ENCODE assay signal across 17 cellular contexts in genomic region chr17:39095309-39095686, GRCh38. TPM values are rescaled to one million over a fixed set of nuclear protein-coding genes. Genes with fewer than 3 reads are reported as not detected.
A peak's percentile ranks its signal among the peaks of the same experiment; 100 is the strongest.
DNase-seq lines count a peak whose midpoint lies in the region; ATAC-seq and TF ChIP-seq lines count a peak whose summit lies in the region.
"Had no signal": no experiment of that assay in that cellular context is flagged by ENCODE, and none has a peak within 500 bp of the region (broad histone marks: within the 10 kb centered on the region; RNA-seq: fewer than 3 reads in every experiment).

No MANE protein-coding gene starts in this region.

- no peaks in the 10 kb centered on the region for H3K27me3 Mint-ChIP-seq in stimulated activated naive CD8-positive, alpha-beta T cell treated with anti-CD3 and anti-CD28 coated beads, Interleukin-15, Interleukin-2, amounts not matched to agents 100 ng/mL and 50 ng/mL, for 24 hours
- no peaks in the 10 kb centered on the region for H3K27me3 Mint-ChIP-seq in stimulated activated naive CD8-positive, alpha-beta T cell treated with anti-CD3 and anti-CD28 coated beads, Interleukin-15, amount 100 ng/mL, for 72 hours
- no peaks in the 10 kb centered on the region for H3K27me3 Mint-ChIP-seq in activated T-helper 17 cell treated with anti-CD3 and anti-CD28 coated beads, Interleukin-2, amount 50 U/mL, for 72 hours

- H3K9me3 Mint-ChIP-seq in stimulated activated naive CD8-positive, alpha-beta T cell treated with anti-CD3 and anti-CD28 coated beads, Interleukin-15, Interleukin-2, amounts not matched to agents 100 ng/mL and 50 ng/mL, for 24 hours: no peaks in the 10 kb centered on the region
- H3K9me3 Mint-ChIP-seq in stimulated activated naive CD8-positive, alpha-beta T cell treated with anti-CD3 and anti-CD28 coated beads, Interleukin-15, amount 100 ng/mL, for 72 hours: no peaks in the 10 kb centered on the region
- H3K9me3 Mint-ChIP-seq in activated T-helper 17 cell treated with anti-CD3 and anti-CD28 coated beads, Interleukin-2, amount 50 U/mL, for 72 hours: no peaks in the 10 kb centered on the region
- H3K9me3 Mint-ChIP-seq: IgD-negative memory B cell had no signal

- no TSS peak for BruUV-seq in OCI-LY7 (replicated peaks; lab: Mats Ljungman, UMichigan)

- no peak for TF ChIP-seq POLR2A in gastroesophageal sphincter (IDR thresholded peaks at IDR 0.05)

- H3K9me3 ChIP-seq in gastroesophageal sphincter (no peaks in the 10 kb centered on the region), HAP-1 (no peaks in the 10 kb centered on the region), OCI-LY7 (ENCODE audit: low read length) (no peaks in the 10 kb centered on the region)
- H3K9me3 ChIP-seq: mucosa of descending colon, right lobe of liver, SJSA1 had no signal

- no peaks in the 10 kb centered on the region for H4K20me1 ChIP-seq in OCI-LY7 (ENCODE audit: insufficient read depth, low read length)

- 28 to 29% methylated on average over 2 to 3 of the region's 5 CpGs for WGBS in gastroesophageal sphincter (ENCODE audit: low coverage in 1 of 2), 2 donors

- H3K4me3 Mint-ChIP-seq in stimulated activated naive CD8-positive, alpha-beta T cell treated with anti-CD3 and anti-CD28 coated beads, Interleukin-15, Interleukin-2, amounts not matched to agents 100 ng/mL and 50 ng/mL, for 24 hours: peak overlapping the region; percentile 28
- H3K4me3 Mint-ChIP-seq in stimulated activated naive CD8-positive, alpha-beta T cell treated with anti-CD3 and anti-CD28 coated beads, Interleukin-15, amount 100 ng/mL, for 72 hours: peak overlapping the region in 1 of 2 donors; percentile 33
- peak overlapping the region; percentile 59 for H3K4me3 Mint-ChIP-seq in activated T-helper 17 cell treated with anti-CD3 and anti-CD28 coated beads, Interleukin-2, amount 50 U/mL, for 72 hours

- intact Hi-C loops in OCI-LY7 (cut with micrococcal nuclease; ENCODE audit: unreplicated experiment): loop anchor here (10.0 kb wide), 1 partner anchor 60 kb away; the partner anchor contains the start of gene PLXDC1

- no peaks in the 10 kb centered on the region for H3K9me2 ChIP-seq in OCI-LY7 (ENCODE audit: insufficient read depth, low read length)

- POLR2A ChIA-PET in OCI-LY7 (lab: Charles Lee): no interaction called here

- in situ Hi-C loops in HAP-1 (cut with MboI; ENCODE audit: low sequenced_read_pairs): no loop called here

- H2AFZ ChIP-seq in OCI-LY7 (ENCODE audit: low read length): no peak overlapping the region

- H3K4me1 ChIP-seq in gastroesophageal sphincter (peaks cover 0 to 61% (median 13%) of the 10 kb centered on the region in 3 donors), HAP-1 (peaks cover 4% of the 10 kb centered on the region), OCI-LY7 (ENCODE audit: insufficient read depth, low read length, poor library complexity, severe bottlenecking) (peaks cover 61% of the 10 kb centered on the region)
- H3K4me1 ChIP-seq: right lobe of liver, SJSA1 had no signal

- CTCF ChIA-PET in OCI-LY7 (lab: Charles Lee; ENCODE audit: unreplicated experiment): no interaction called here

- H3K4me2 ChIP-seq in OCI-LY7 (ENCODE audit: low read length): no peak overlapping the region

- no peak overlapping the region for H3K4me3 ChIP-seq in gastroesophageal sphincter
- H3K4me3 ChIP-seq in HAP-1: no peak overlapping the region
- no peak overlapping the region for H3K4me3 ChIP-seq in OCI-LY7 (ENCODE audit: low read depth, low read length, poor library complexity, severe bottlenecking)
- H3K4me3 ChIP-seq: mucosa of descending colon, right lobe of liver, SJSA1 had no signal

- no peak for DNase-seq in stimulated activated naive CD8-positive, alpha-beta T cell treated with anti-CD3 and anti-CD28 coated beads, Interleukin-15, amount 100 ng/mL, for 72 hours
- no peak for DNase-seq in central memory CD4-positive, alpha-beta T cell
- DNase-seq in HAP-1 (ENCODE audit: low spot score in 2 of 2) (no peak), OCI-LY7 (ENCODE audit: low spot score) (no peak)
- DNase-seq: activated CD4-positive, alpha-beta T cell treated with anti-CD3 and anti-CD28 coated beads for 1 hour; NCI-H2081; NCI-H510A; right lobe of liver; stimulated activated CD4-positive, alpha-beta T cell treated with anti-CD3 and anti-CD28 coated beads, Interleukin-1b, Interleukin-23, amount 100 ng/mL, for 48 hours had no signal

- no peak overlapping the region for H3K27ac Mint-ChIP-seq in stimulated activated naive CD8-positive, alpha-beta T cell treated with anti-CD3 and anti-CD28 coated beads, Interleukin-15, Interleukin-2, amounts not matched to agents 100 ng/mL and 50 ng/mL, for 24 hours
- H3K27ac Mint-ChIP-seq in stimulated activated naive CD8-positive, alpha-beta T cell treated with anti-CD3 and anti-CD28 coated beads, Interleukin-15, amount 100 ng/mL, for 72 hours: no peak overlapping the region
- peak overlapping the region; percentile 85 for H3K27ac Mint-ChIP-seq in activated T-helper 17 cell treated with anti-CD3 and anti-CD28 coated beads, Interleukin-2, amount 50 U/mL, for 72 hours

- peaks cover 78% of the 10 kb centered on the region for H3K4me1 Mint-ChIP-seq in stimulated activated naive CD8-positive, alpha-beta T cell treated with anti-CD3 and anti-CD28 coated beads, Interleukin-15, Interleukin-2, amounts not matched to agents 100 ng/mL and 50 ng/mL, for 24 hours (ENCODE audit: low read depth)
- H3K4me1 Mint-ChIP-seq in stimulated activated naive CD8-positive, alpha-beta T cell treated with anti-CD3 and anti-CD28 coated beads, Interleukin-15, amount 100 ng/mL, for 72 hours: peaks cover 85% of the 10 kb centered on the region
- peaks cover 51% of the 10 kb centered on the region for H3K4me1 Mint-ChIP-seq in activated T-helper 17 cell treated with anti-CD3 and anti-CD28 coated beads, Interleukin-2, amount 50 U/mL, for 72 hours

- no peaks in the 10 kb centered on the region for H3K27me3 ChIP-seq in gastroesophageal sphincter
- peaks cover 11% of the 10 kb centered on the region; the same call in 1 of the 2 replicates for H3K27me3 ChIP-seq in HAP-1 (ENCODE audit: low read depth)
- H3K27me3 ChIP-seq: right lobe of liver had no signal

- H3K36me3 ChIP-seq in gastroesophageal sphincter: no peaks in the 10 kb centered on the region
- no peaks in the 10 kb centered on the region for H3K36me3 ChIP-seq in HAP-1 (replicated peaks)
- H3K36me3 ChIP-seq in OCI-LY7 (ENCODE audit: insufficient read depth, low read length): no peaks in the 10 kb centered on the region
- H3K36me3 ChIP-seq: right lobe of liver, SJSA1 had no signal

- ATAC-seq in stimulated activated naive CD8-positive, alpha-beta T cell treated with anti-CD3 and anti-CD28 coated beads, Interleukin-15, amount 100 ng/mL, for 72 hours: no peak
- no peak for ATAC-seq in activated T-helper 17 cell treated with anti-CD3 and anti-CD28 coated beads, Interleukin-2, amount 50 U/mL, for 72 hours (replicated peaks)
- ATAC-seq in gastroesophageal sphincter (no peak), GM19395 (IDR thresholded peaks at IDR 0.05; ENCODE audit: unreplicated experiment) (no peak)
- ATAC-seq: left lobe of liver had no signal

- no peak for TF ChIP-seq CTCF in gastroesophageal sphincter (IDR thresholded peaks at IDR 0.05)
- TF ChIP-seq CTCF in OCI-LY7 (conservative IDR thresholded peaks at IDR 0.05; ENCODE audit: low read length): no peak

- H3K79me2 ChIP-seq in OCI-LY7 (ENCODE audit: insufficient read depth, low read depth, low read length): no peaks in the 10 kb centered on the region

- no peaks in the 10 kb centered on the region for H3K36me3 Mint-ChIP-seq in stimulated activated naive CD8-positive, alpha-beta T cell treated with anti-CD3 and anti-CD28 coated beads, Interleukin-15, Interleukin-2, amounts not matched to agents 100 ng/mL and 50 ng/mL, for 24 hours (ENCODE audit: low read depth)
- no peaks in the 10 kb centered on the region for H3K36me3 Mint-ChIP-seq in activated T-helper 17 cell treated with anti-CD3 and anti-CD28 coated beads, Interleukin-2, amount 50 U/mL, for 72 hours (ENCODE audit: low read depth)

- H3K27ac ChIP-seq in gastroesophageal sphincter (peak overlapping the region in 3 of 4 donors; percentile 17 to 64 (median 38)), OCI-LY7 (ENCODE audit: low read depth, low read length, poor library complexity, severe bottlenecking) (no peak overlapping the region)
- H3K27ac ChIP-seq: SJSA1 had no signal

- no peak for TF ChIP-seq EP300 in gastroesophageal sphincter (IDR thresholded peaks at IDR 0.05)

RNA-seq across cellular contexts. Expression of gene PLXDC1, which starts 56.1 kb away (rescaled TPM):
- total RNA-seq in activated T-helper 17 cell treated with anti-CD3 and anti-CD28 coated beads, Interleukin-2, amount 50 U/mL, for 72 hours: 1 to 10 TPM in 1 of 2 donors, under 1 TPM in 1; 0.41 to 2.1 TPM
- total RNA-seq in gastroesophageal sphincter (10 to 100 TPM in 3 of 4 donors, 1 to 10 TPM in 1; 5.5 to 21.6 (median 17.4) TPM), OCI-LY7 (2022) (0.67 TPM in 1 of 2 replicates, not detected in the other)
- 0.13 and 0.41 TPM in 2 replicates for total RNA-seq in OCI-LY7 (2014; rRNA removed; shearing (Covaris generic))
- total RNA-seq: SJSA1 had no signal
